Comparison of ENCODE assay signal across 16 cellular contexts in genomic region chr14:71556730-71557129, GRCh38.
A peak's percentile ranks its signal among the peaks of the same experiment; 100 is the strongest.
DNase-seq lines count a peak whose midpoint lies in the region; ATAC-seq, FAIRE-seq and TF ChIP-seq lines count a peak whose summit lies in the region.
"Had no signal": no experiment of that assay in that cellular context is flagged by ENCODE, and none has a peak within 500 bp of the region (broad histone marks: within the 10 kb centered on the region; RNA-seq: fewer than 3 reads in every experiment).

No MANE protein-coding gene starts in this region.

- no peaks in the 10 kb centered on the region for H3K4me1 ChIP-seq in aorta (ENCODE audit: control insufficient read depth in 1 of 2, insufficient read depth in 2 of 2, low read length in 2 of 2)
- peaks cover 15% of the 10 kb centered on the region for H3K4me1 ChIP-seq in A673 (ENCODE audit: insufficient read depth, low read length, poor library complexity, severe bottlenecking)

- H2AFZ ChIP-seq in SU-DHL-6 (ENCODE audit: low read depth, low read length, severe bottlenecking), result no peak overlapping the region

- peak overlapping the region; percentile 93 for H3K27ac Mint-ChIP-seq in activated naive CD4-positive, alpha-beta T cell treated with anti-CD3 and anti-CD28 coated beads, Interleukin-2, amount 50 U/mL, for 24 hours

- intact Hi-C loops in aorta (cut with DNase I) (no loop called here), A673 (cut with micrococcal nuclease; ENCODE audit: unreplicated experiment) (no loop called here)

- FAIRE-seq in urothelium cell line (lab: Jason Lieb, UNC), result peak; percentile 55

- POLR2A ChIA-PET in A673 (lab: Charles Lee; ENCODE audit: low non-redundant PET), result no interaction called here

- H3K4me3 Mint-ChIP-seq in activated naive CD4-positive, alpha-beta T cell treated with anti-CD3 and anti-CD28 coated beads, Interleukin-2, amount 50 U/mL, for 24 hours, result peak overlapping the region; percentile 53

- CTCF ChIA-PET in A673 (lab: Charles Lee), result no interaction called here

- no peak for TF ChIP-seq CTCF in SU-DHL-6 (IDR thresholded peaks at IDR 0.05; ENCODE audit: insufficient read depth, low read length, poor library complexity, severe bottlenecking)
- no peak for TF ChIP-seq CTCF in A673 (conservative IDR thresholded peaks at IDR 0.05; ENCODE audit: low read depth, low read length)

- H3K36me3 ChIP-seq in SU-DHL-6 (ENCODE audit: low read length) (no peaks in the 10 kb centered on the region), aorta (ENCODE audit: control insufficient read depth in 1 of 2, insufficient read depth in 2 of 2, low read length in 1 of 2) (no peaks in the 10 kb centered on the region), A673 (ENCODE audit: insufficient read depth, low read length, poor library complexity, severe bottlenecking) (no peaks in the 10 kb centered on the region)
- H3K36me3 ChIP-seq: ovary, SJCRH30 had no signal

- no peaks in the 10 kb centered on the region for H4K20me1 ChIP-seq in SU-DHL-6 (ENCODE audit: low read depth, low read length)

- ATAC-seq in aorta (ENCODE audit: low FRiP score), result no peak
- ATAC-seq: body of pancreas had no signal

- H3K9me3 ChIP-seq in SU-DHL-6 (ENCODE audit: insufficient read depth, low read length) (no peaks in the 10 kb centered on the region), aorta (ENCODE audit: control insufficient read depth, low read length) (no peaks in the 10 kb centered on the region), A673 (ENCODE audit: low read depth, low read length, poor library complexity, severe bottlenecking) (no peaks in the 10 kb centered on the region)
- H3K9me3 ChIP-seq: body of pancreas, ovary, SJCRH30 had no signal

- H3K79me2 ChIP-seq in SU-DHL-6 (ENCODE audit: insufficient read depth, low read length), result no peaks in the 10 kb centered on the region; the same call in 1 of the 2 replicates

- H3K27ac ChIP-seq in SU-DHL-6 (ENCODE audit: low read depth, low read length) (peak overlapping the region; percentile 88), aorta (ENCODE audit: low read depth in 1 of 2, low read length in 2 of 2) (no peak overlapping the region), A673 (ENCODE audit: low read depth, low read length, poor library complexity, severe bottlenecking) (no peak overlapping the region)
- H3K27ac ChIP-seq: ovary, SJCRH30, VCaP had no signal

- H3K27me3 ChIP-seq in SU-DHL-6 (ENCODE audit: low read length), result no peaks in the 10 kb centered on the region
- no peaks in the 10 kb centered on the region for H3K27me3 ChIP-seq in aorta (ENCODE audit: control insufficient read depth in 1 of 2, insufficient read depth in 2 of 2, low read length in 1 of 2)
- H3K27me3 ChIP-seq in A673 (replicated peaks; ENCODE audit: insufficient read depth, low read depth, low read length, poor library complexity), result no peaks in the 10 kb centered on the region
- H3K27me3 ChIP-seq: body of pancreas, ovary, SJCRH30 had no signal

- WGBS in aorta, 2 donors, result 89 to 92% methylated on average over 2 of the region's 2 CpGs

- H3K9me3 Mint-ChIP-seq in activated naive CD4-positive, alpha-beta T cell treated with anti-CD3 and anti-CD28 coated beads, Interleukin-2, amount 50 U/mL, for 24 hours, result no peaks in the 10 kb centered on the region

- DNase-seq in activated naive CD4-positive, alpha-beta T cell treated with Interleukin-2 at 50 U/mL for 16 hours, result no peak
- DNase-seq in islet precursor cell, result peak; percentile 62
- DNase-seq in urothelium cell line (ENCODE audit: low spot score), result no peak
- DNase-seq in aorta, result no peak
- no peak for DNase-seq in NCI-H1694 (lab: John Stamatoyannopoulos, UW)
- no peak for DNase-seq in A673 (ENCODE audit: low spot score)
- DNase-seq: body of pancreas; DMS79; effector CD4-positive, alpha-beta T cell; mesenchymal stem cell; ovary; SJCRH30 had no signal

- H3K9ac ChIP-seq in SU-DHL-6 (ENCODE audit: low read length), result no peak overlapping the region

- H3K36me3 Mint-ChIP-seq in activated naive CD4-positive, alpha-beta T cell treated with anti-CD3 and anti-CD28 coated beads, Interleukin-2, amount 50 U/mL, for 24 hours, result peaks cover 3% of the 10 kb centered on the region

- no peak overlapping the region for H3K4me2 ChIP-seq in SU-DHL-6 (ENCODE audit: low read depth, low read length, poor library complexity, severe bottlenecking)

- no peaks in the 10 kb centered on the region for H3K27me3 Mint-ChIP-seq in activated naive CD4-positive, alpha-beta T cell treated with anti-CD3 and anti-CD28 coated beads, Interleukin-2, amount 50 U/mL, for 24 hours

- no peaks in the 10 kb centered on the region for H3K9me2 ChIP-seq in SU-DHL-6 (replicated peaks; ENCODE audit: insufficient read depth, low read length)

- peaks cover 75% of the 10 kb centered on the region for H3K4me1 Mint-ChIP-seq in activated naive CD4-positive, alpha-beta T cell treated with anti-CD3 and anti-CD28 coated beads, Interleukin-2, amount 50 U/mL, for 24 hours

- BruUV-seq in A673 (replicated peaks; lab: Mats Ljungman, UMichigan), result no TSS peak

- H3K4me3 ChIP-seq in SU-DHL-6 (ENCODE audit: insufficient read depth, low read length, poor library complexity, severe bottlenecking) (no peak overlapping the region), aorta (ENCODE audit: low read length in 2 of 2) (no peak overlapping the region), A673 (ENCODE audit: low read depth, low read length, poor library complexity, severe bottlenecking) (no peak overlapping the region)
- H3K4me3 ChIP-seq: body of pancreas, ovary, SJCRH30, skin epidermis had no signal

- peaks cover 15% of the 10 kb centered on the region; the same call in 1 of the 2 replicates for H3F3A ChIP-seq in SU-DHL-6 (ENCODE audit: insufficient read depth)
